In the genomic region with DNA sequence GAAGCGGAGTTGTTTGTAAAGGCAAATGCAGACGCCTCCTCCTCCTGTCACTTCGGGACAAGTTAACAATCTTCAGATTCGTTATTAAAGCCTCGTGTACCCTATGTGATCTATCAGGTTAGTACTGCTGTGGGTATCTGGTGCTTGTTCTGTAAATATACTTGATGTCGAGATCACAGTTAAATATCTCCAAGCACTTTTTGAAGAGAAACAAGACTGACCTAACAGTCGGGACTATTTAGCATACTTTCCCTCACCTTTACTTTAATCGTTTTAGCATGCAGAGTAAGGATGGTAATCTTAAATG, we compare ENCODE assay signal across 8 cellular contexts. TPM values are rescaled to one million over a fixed set of nuclear protein-coding genes. Genes with fewer than 3 reads are reported as not detected.
A peak's percentile ranks its signal among the peaks of the same experiment; 100 is the strongest.
DNase-seq lines count a peak whose midpoint lies in the region; ATAC-seq and TF ChIP-seq lines count a peak whose summit lies in the region.

No MANE protein-coding gene starts in this region.

- H3K27me3 Mint-ChIP-seq in activated CD4-positive, alpha-beta T cell treated with anti-CD3 and anti-CD28 coated beads for 36 hours, result peaks cover 7% of the 10 kb centered on the region
- H3K27me3 Mint-ChIP-seq in activated T-helper 2 cell treated with anti-CD3 and anti-CD28 coated beads, Interferon-gamma antibody, Interleukin-2, Interleukin-4, amounts not matched to agents 10 μg/mL and 5 μg/mL and 100 μg/mL, durations not matched to agents 14 hours and 24 hours and 36 hours (ENCODE audit: low read depth), result peaks cover 10% of the 10 kb centered on the region

- peaks cover 28% of the 10 kb centered on the region for H3K4me1 Mint-ChIP-seq in activated CD4-positive, alpha-beta T cell treated with anti-CD3 and anti-CD28 coated beads for 36 hours
- H3K4me1 Mint-ChIP-seq in activated T-helper 2 cell treated with anti-CD3 and anti-CD28 coated beads, Interferon-gamma antibody, Interleukin-2, Interleukin-4, amounts not matched to agents 10 μg/mL and 5 μg/mL and 100 μg/mL, durations not matched to agents 14 hours and 24 hours and 36 hours (ENCODE audit: low read depth), result peaks cover 22% of the 10 kb centered on the region

- H3K4me3 Mint-ChIP-seq in activated CD4-positive, alpha-beta T cell treated with anti-CD3 and anti-CD28 coated beads for 36 hours, result peak overlapping the region; percentile 86
- H3K4me3 Mint-ChIP-seq in activated T-helper 2 cell treated with anti-CD3 and anti-CD28 coated beads, Interferon-gamma antibody, Interleukin-2, Interleukin-4, amounts not matched to agents 10 μg/mL and 5 μg/mL and 100 μg/mL, durations not matched to agents 14 hours and 24 hours and 36 hours (ENCODE audit: low read depth), result peak overlapping the region; percentile 97

- CTCF ChIA-PET in activated CD4-positive, alpha-beta T cell treated with anti-CD3 and anti-CD28 coated beads for 36 hours (lab: Charles Lee), result interaction anchor here (0.7 to 4.1 kb wide), 3 partner anchors 42 to 286 kb away, joined by 3 to 17 read pairs (median 4); no protein-coding TSS in a partner anchor

- WGBS in suprapubic skin, result 0% methylated on average over 8 of the region's 8 CpGs

- H3K36me3 ChIP-seq in kidney epithelial cell (ENCODE audit: control insufficient read depth, insufficient read depth, low read length) (no peaks in the 10 kb centered on the region), suprapubic skin (peaks cover 3% of the 10 kb centered on the region)

- peaks cover 11% of the 10 kb centered on the region for H3K36me3 Mint-ChIP-seq in activated CD4-positive, alpha-beta T cell treated with anti-CD3 and anti-CD28 coated beads for 36 hours (ENCODE audit: low read depth)
- H3K36me3 Mint-ChIP-seq in activated T-helper 2 cell treated with anti-CD3 and anti-CD28 coated beads, Interferon-gamma antibody, Interleukin-2, Interleukin-4, amounts not matched to agents 10 μg/mL and 5 μg/mL and 100 μg/mL, durations not matched to agents 14 hours and 24 hours and 36 hours (ENCODE audit: low read depth), result peaks cover 16% of the 10 kb centered on the region

- no peak for TF ChIP-seq POLR2A in suprapubic skin (IDR thresholded peaks at IDR 0.05)

- H3K4me3 ChIP-seq in kidney epithelial cell (ENCODE audit: low read depth, low read length), result peak overlapping the region; percentile 77
- peak overlapping the region; percentile 88 for H3K4me3 ChIP-seq in suprapubic skin

- ATAC-seq in activated CD4-positive, alpha-beta T cell treated with anti-CD3 and anti-CD28 coated beads for 36 hours, result no peak
- ATAC-seq in GM18873 (IDR thresholded peaks at IDR 0.05; ENCODE audit: low FRiP score, unreplicated experiment) (no peak), HG02938 (IDR thresholded peaks at IDR 0.05; ENCODE audit: unreplicated experiment) (no peak)

- peak overlapping the region; percentile 88 for H3K27ac Mint-ChIP-seq in activated CD4-positive, alpha-beta T cell treated with anti-CD3 and anti-CD28 coated beads for 36 hours
- peak overlapping the region; percentile 94 for H3K27ac Mint-ChIP-seq in activated T-helper 2 cell treated with anti-CD3 and anti-CD28 coated beads, Interferon-gamma antibody, Interleukin-2, Interleukin-4, amounts not matched to agents 10 μg/mL and 5 μg/mL and 100 μg/mL, durations not matched to agents 14 hours and 24 hours and 36 hours

- H3K9me3 ChIP-seq in suprapubic skin, result no peaks in the 10 kb centered on the region

- no peak for TF ChIP-seq EP300 in suprapubic skin (IDR thresholded peaks at IDR 0.05)

- DNase-seq in activated CD4-positive, alpha-beta T cell treated with anti-CD3 and anti-CD28 coated beads for 36 hours, result no peak
- DNase-seq in activated CD4-positive, alpha-beta T cell treated with anti-CD3 and anti-CD28 coated beads for 1 hour, result no peak
- DNase-seq in activated T-helper 2 cell treated with anti-CD3 and anti-CD28 coated beads, Interferon-gamma antibody, Interleukin-2, Interleukin-4, amounts not matched to agents 10 μg/mL and 5 μg/mL and 100 μg/mL, durations not matched to agents 14 hours and 24 hours and 36 hours (ENCODE audit: low spot score), result no peak
- DNase-seq in kidney epithelial cell (ENCODE audit: low read depth), result no peak
- no peak for DNase-seq in suprapubic skin (ENCODE audit: low spot score in 2 of 2)
- DNase-seq in SW 1271 (lab: John Stamatoyannopoulos, UW), result no peak

- intact Hi-C loops in activated CD4-positive, alpha-beta T cell treated with anti-CD3 and anti-CD28 coated beads for 36 hours (cut with DNase I, micrococcal nuclease), result loop anchor here (1.0 to 10.0 kb wide), 7 partner anchors 153 to 1284 kb away; a partner anchor contains a TSS
- intact Hi-C loops in activated T-helper 2 cell treated with anti-CD3 and anti-CD28 coated beads, Interferon-gamma antibody, Interleukin-2, Interleukin-4, amounts not matched to agents 10 μg/mL and 5 μg/mL and 100 μg/mL, durations not matched to agents 14 hours and 24 hours and 36 hours (cut with micrococcal nuclease), result loop anchor here (1.0 kb wide), 2 partner anchors 238 to 284 kb away; a partner anchor contains a TSS

- H3K9me3 Mint-ChIP-seq in activated CD4-positive, alpha-beta T cell treated with anti-CD3 and anti-CD28 coated beads for 36 hours (ENCODE audit: low read depth), result no peaks in the 10 kb centered on the region
- peaks cover 9% of the 10 kb centered on the region for H3K9me3 Mint-ChIP-seq in activated T-helper 2 cell treated with anti-CD3 and anti-CD28 coated beads, Interferon-gamma antibody, Interleukin-2, Interleukin-4, amounts not matched to agents 10 μg/mL and 5 μg/mL and 100 μg/mL, durations not matched to agents 14 hours and 24 hours and 36 hours

- no peak for TF ChIP-seq CTCF in kidney epithelial cell (IDR thresholded peaks at IDR 0.05; ENCODE audit: insufficient read depth, low read length, poor library complexity, severe bottlenecking)
- no peak for TF ChIP-seq CTCF in suprapubic skin (IDR thresholded peaks at IDR 0.05)

- peak overlapping the region; percentile 92 for H3K27ac ChIP-seq in suprapubic skin

- H3K27me3 ChIP-seq in kidney epithelial cell (ENCODE audit: control insufficient read depth, insufficient read depth, low read length), result no peaks in the 10 kb centered on the region
- peaks cover 17% of the 10 kb centered on the region for H3K27me3 ChIP-seq in suprapubic skin

- peaks cover 26% of the 10 kb centered on the region for H3K4me1 ChIP-seq in suprapubic skin

- POLR2A ChIA-PET in activated CD4-positive, alpha-beta T cell treated with anti-CD3 and anti-CD28 coated beads for 36 hours (lab: Charles Lee), result interaction anchor here (3.0 kb wide), 1 partner anchor 109 kb away, joined by 15 read pairs; a partner anchor contains a TSS

RNA-seq across cellular contexts. Expression of a gene that starts 0.7 kb away (rescaled TPM):
- 10 to 100 TPM; 11.1 to 14.1 TPM for total RNA-seq in activated CD4-positive, alpha-beta T cell treated with anti-CD3 and anti-CD28 coated beads for 36 hours
- 15.4 and 17.6 TPM in 2 replicates for total RNA-seq in activated T-helper 2 cell treated with anti-CD3 and anti-CD28 coated beads, Interferon-gamma antibody, Interleukin-2, Interleukin-4, amounts not matched to agents 10 μg/mL and 5 μg/mL and 100 μg/mL, durations not matched to agents 14 hours and 24 hours and 36 hours
- total RNA-seq in kidney epithelial cell (17.3 and 22.9 TPM in 2 replicates), suprapubic skin (10 to 100 TPM; 26.3 to 34.2 (median 29.4) TPM)

RNA-seq across cellular contexts. Expression of a gene that starts 45.8 kb away (rescaled TPM):
- total RNA-seq in activated CD4-positive, alpha-beta T cell treated with anti-CD3 and anti-CD28 coated beads for 36 hours, result under 1 TPM in 1 of 2 experiments, not detected in 1; 0.11 TPM
- not detected in 2 replicates for total RNA-seq in activated T-helper 2 cell treated with anti-CD3 and anti-CD28 coated beads, Interferon-gamma antibody, Interleukin-2, Interleukin-4, amounts not matched to agents 10 μg/mL and 5 μg/mL and 100 μg/mL, durations not matched to agents 14 hours and 24 hours and 36 hours
- total RNA-seq in kidney epithelial cell (0.55 and 0.67 TPM in 2 replicates), suprapubic skin (not detected)
